1 cellular context compared by ENCODE assay signal in the genomic region with DNA sequence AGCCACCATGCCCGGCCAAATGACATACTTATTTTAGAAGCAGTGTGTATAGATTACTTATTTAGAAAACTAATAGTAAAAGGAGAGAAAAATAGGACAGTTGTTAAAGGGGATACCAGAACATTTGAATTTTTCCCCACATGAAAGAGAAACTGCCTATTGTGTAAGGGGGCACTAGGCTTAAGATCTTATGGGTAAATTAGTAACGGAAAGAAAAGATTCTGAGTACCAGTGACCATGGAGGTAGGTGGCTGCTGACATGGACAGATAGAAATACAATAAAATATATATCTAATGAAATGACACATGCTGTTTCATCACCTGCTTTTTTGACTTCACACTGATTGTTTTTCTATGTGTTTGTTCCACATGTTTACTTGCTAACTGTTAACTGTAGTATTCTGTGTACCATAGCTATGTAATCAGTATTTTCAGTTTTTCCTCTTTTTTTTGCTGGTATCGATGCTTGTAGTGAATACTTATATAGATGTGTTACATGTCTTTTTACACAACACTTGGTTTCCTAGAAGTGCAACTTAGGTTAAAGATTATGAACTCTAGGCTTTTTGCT.
TF ChIP-seq lines count a peak whose summit lies in the region.

No MANE protein-coding gene starts in this region.

TF ChIP-seq in GM12878, 131 proteins besides CTCF, POLR2A, EP300 and RAD21:
- TF ChIP-seq, protein P1, sequence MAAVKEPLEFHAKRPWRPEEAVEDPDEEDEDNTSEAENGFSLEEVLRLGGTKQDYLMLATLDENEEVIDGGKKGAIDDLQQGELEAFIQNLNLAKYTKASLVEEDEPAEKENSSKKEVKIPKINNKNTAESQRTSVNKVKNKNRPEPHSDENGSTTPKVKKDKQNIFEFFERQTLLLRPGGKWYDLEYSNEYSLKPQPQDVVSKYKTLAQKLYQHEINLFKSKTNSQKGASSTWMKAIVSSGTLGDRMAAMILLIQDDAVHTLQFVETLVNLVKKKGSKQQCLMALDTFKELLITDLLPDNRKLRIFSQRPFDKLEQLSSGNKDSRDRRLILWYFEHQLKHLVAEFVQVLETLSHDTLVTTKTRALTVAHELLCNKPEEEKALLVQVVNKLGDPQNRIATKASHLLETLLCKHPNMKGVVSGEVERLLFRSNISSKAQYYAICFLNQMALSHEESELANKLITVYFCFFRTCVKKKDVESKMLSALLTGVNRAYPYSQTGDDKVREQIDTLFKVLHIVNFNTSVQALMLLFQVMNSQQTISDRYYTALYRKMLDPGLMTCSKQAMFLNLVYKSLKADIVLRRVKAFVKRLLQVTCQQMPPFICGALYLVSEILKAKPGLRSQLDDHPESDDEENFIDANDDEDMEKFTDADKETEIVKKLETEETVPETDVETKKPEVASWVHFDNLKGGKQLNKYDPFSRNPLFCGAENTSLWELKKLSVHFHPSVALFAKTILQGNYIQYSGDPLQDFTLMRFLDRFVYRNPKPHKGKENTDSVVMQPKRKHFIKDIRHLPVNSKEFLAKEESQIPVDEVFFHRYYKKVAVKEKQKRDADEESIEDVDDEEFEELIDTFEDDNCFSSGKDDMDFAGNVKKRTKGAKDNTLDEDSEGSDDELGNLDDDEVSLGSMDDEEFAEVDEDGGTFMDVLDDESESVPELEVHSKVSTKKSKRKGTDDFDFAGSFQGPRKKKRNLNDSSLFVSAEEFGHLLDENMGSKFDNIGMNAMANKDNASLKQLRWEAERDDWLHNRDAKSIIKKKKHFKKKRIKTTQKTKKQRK (IDR thresholded peaks at IDR 0.05; ENCODE audit: low read depth, low read length) = no peak
- no peak for TF ChIP-seq ZNF274 (IDR thresholded peaks at IDR 0.05; ENCODE audit: insufficient read depth, insufficient read length)
- peak; percentile 34; the same call in 1 of the 2 replicates for TF ChIP-seq POLR2AphosphoS5 (IDR thresholded peaks at IDR 0.05; ENCODE audit: low read length)
